In the genomic region with DNA sequence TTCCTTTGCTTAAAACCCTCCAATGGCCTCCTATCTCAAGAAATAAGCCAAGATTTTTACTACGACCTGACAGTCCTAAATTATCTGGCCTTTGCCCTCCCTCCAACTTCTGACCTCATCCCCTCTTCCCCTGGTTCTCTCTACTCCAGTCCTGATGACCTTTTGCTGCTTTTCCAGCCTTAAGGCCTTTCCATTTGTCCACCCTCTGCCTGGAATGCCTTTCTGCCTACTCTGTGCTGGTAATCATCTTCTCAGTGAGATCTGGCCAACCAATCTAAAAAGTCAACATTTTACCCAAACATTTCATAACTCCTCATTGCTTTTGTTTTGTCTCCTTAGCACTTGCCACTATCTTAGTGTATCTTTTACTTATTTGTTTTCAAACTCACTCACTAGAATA, we compare ENCODE assay signal across 17 cellular contexts.
"Had no signal": no experiment of that assay in that cellular context is flagged by ENCODE, and none has a peak within 500 bp of the region (broad histone marks: within the 10 kb centered on the region; RNA-seq: fewer than 3 reads in every experiment).

No MANE protein-coding gene starts in this region.

- H3K27ac ChIP-seq: coronary artery, gastroesophageal sphincter, left ventricle myocardium inferior, lower lobe of right lung, neutrophil, sigmoid colon, skin epidermis, tibial artery, upper lobe of left lung, uterus had no signal

- H3K4me3 ChIP-seq: coronary artery, gastroesophageal sphincter, left ventricle myocardium inferior, lower lobe of right lung, sigmoid colon, skin epidermis, tibial artery, upper lobe of left lung, uterus had no signal

- DNase-seq: effector CD8-positive, alpha-beta T cell; foreskin fibroblast; glutamatergic neuron; left ventricle myocardium inferior; lower lobe of right lung; mesenchymal stem cell; naive thymus-derived CD4-positive, alpha-beta T cell; sigmoid colon; stimulated activated naive CD8-positive, alpha-beta T cell treated with anti-CD3 and anti-CD28 coated beads, Interleukin-15, Interleukin-2, amounts not matched to agents 100 U/mL and 50 U/mL, for 24 hours; tibial artery; upper lobe of left lung; uterus had no signal

- H3K4me1 ChIP-seq: lower lobe of right lung, tibial artery, upper lobe of left lung, uterus had no signal

- H3K4me3 Mint-ChIP-seq: naive thymus-derived CD4-positive, alpha-beta T cell had no signal

- H3K36me3 ChIP-seq: left ventricle myocardium inferior, sigmoid colon, tibial artery, upper lobe of left lung, uterus had no signal

- H3K9me3 ChIP-seq: gastroesophageal sphincter, left ventricle myocardium inferior, lower lobe of right lung, neutrophil, sigmoid colon, tibial artery, upper lobe of left lung, uterus had no signal

- H3K27me3 Mint-ChIP-seq: naive thymus-derived CD4-positive, alpha-beta T cell had no signal

- H3K27me3 ChIP-seq: gastroesophageal sphincter, neutrophil, sigmoid colon, tibial artery, upper lobe of left lung, uterus had no signal

- ATAC-seq: esophagus mucosa; gastroesophageal sphincter; lower lobe of right lung; naive thymus-derived CD4-positive, alpha-beta T cell; stimulated activated naive CD8-positive, alpha-beta T cell treated with anti-CD3 and anti-CD28 coated beads, Interleukin-15, Interleukin-2, amounts not matched to agents 100 U/mL and 50 U/mL, for 24 hours had no signal
